Comparison of ENCODE assay signal across 8 cellular contexts in the genomic region with DNA sequence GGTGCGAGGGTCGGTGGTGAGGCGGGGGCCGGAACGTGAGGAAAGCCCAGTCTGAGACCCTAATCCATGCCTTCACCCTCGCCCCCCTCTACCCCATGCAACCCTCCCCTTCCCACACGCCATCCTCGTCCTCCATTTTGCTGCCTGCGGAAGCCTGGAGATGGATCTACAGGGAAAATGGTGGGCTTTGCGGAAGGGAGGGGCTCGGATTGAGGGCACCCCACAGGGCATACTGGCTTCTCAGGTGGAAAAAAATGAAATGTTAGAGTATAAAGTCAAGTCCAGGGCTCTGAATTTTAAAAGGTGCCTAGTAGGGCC. TPM values are rescaled to one million over a fixed set of nuclear protein-coding genes. Genes with fewer than 3 reads are reported as not detected.
DNase-seq lines count a peak whose midpoint lies in the region; TF ChIP-seq lines count a peak whose summit lies in the region.

No MANE protein-coding gene starts in this region.

- peak overlapping the region; percentile 84 to 90 (median 89) for H3K27ac ChIP-seq in esophagus squamous epithelium
- H3K27ac ChIP-seq in neutrophil: no peak overlapping the region

- no peak overlapping the region for H3K27ac Mint-ChIP-seq in activated CD4-positive, alpha-beta T cell treated with anti-CD3 and anti-CD28 coated beads, Interleukin-2, amount 10 ng/mL, durations not matched to agents 24 days and 14 days

- no peaks in the 10 kb centered on the region for H3K9me3 Mint-ChIP-seq in activated CD4-positive, alpha-beta T cell treated with anti-CD3 and anti-CD28 coated beads, Interleukin-2, amount 10 ng/mL, durations not matched to agents 24 days and 14 days

- no peak for DNase-seq in activated CD4-positive, alpha-beta T cell treated with anti-CD3 and anti-CD28 coated beads, Interleukin-2, amount 10 ng/mL, durations not matched to agents 24 days and 14 days
- DNase-seq in activated CD4-positive, alpha-beta T cell treated with anti-CD3 and anti-CD28 coated beads, Interleukin-2, amount 50 U/mL, for 1 hour: no peak
- DNase-seq in NCI-H748 (lab: John Stamatoyannopoulos, UW; ENCODE audit: unreplicated experiment) (peak; percentile 55), esophagus squamous epithelium (lab: John Stamatoyannopoulos, UW) (no peak), ecto neural progenitor cell (ENCODE audit: low spot score) (no peak), HPDE6-E6E7 (ENCODE audit: extremely low spot score) (no peak)
- DNase-seq in activated CD4-positive, alpha-beta T cell treated with anti-CD3 and anti-CD28 coated beads for 4 hours: no peak

- H3K27me3 ChIP-seq in esophagus squamous epithelium: no peaks in the 10 kb centered on the region
- H3K27me3 ChIP-seq in neutrophil: no peaks in the 10 kb centered on the region

- H3K36me3 ChIP-seq in esophagus squamous epithelium (no peaks in the 10 kb centered on the region), neutrophil (no peaks in the 10 kb centered on the region)

- H3K9me3 ChIP-seq in esophagus squamous epithelium: no peaks in the 10 kb centered on the region
- no peaks in the 10 kb centered on the region for H3K9me3 ChIP-seq in neutrophil

- intact Hi-C loops in activated CD4-positive, alpha-beta T cell treated with anti-CD3 and anti-CD28 coated beads, Interleukin-2, amount 10 ng/mL, durations not matched to agents 24 days and 14 days (cut with micrococcal nuclease): loop anchor here (2.0 to 10.0 kb wide), 2 partner anchors 39 to 99 kb away; partner anchors contain the start of genes BEX2 and TCEAL8
- intact Hi-C loops in esophagus squamous epithelium (cut with DNase I): no loop called here

- no peak for TF ChIP-seq CTCF in esophagus squamous epithelium (IDR thresholded peaks at IDR 0.05)
- TF ChIP-seq CTCF in neutrophil (IDR thresholded peaks at IDR 0.05): no peak

- peaks cover 5% of the 10 kb centered on the region for H3K4me1 Mint-ChIP-seq in activated CD4-positive, alpha-beta T cell treated with anti-CD3 and anti-CD28 coated beads, Interleukin-2, amount 10 ng/mL, durations not matched to agents 24 days and 14 days

- H3K4me3 ChIP-seq in esophagus squamous epithelium (peak overlapping the region; percentile 67 to 81 (median 75)), neutrophil (ENCODE audit: low read depth in 1 of 2, low read length in 1 of 2) (peak overlapping the region; percentile 25 to 62)

- peaks cover 4% of the 10 kb centered on the region for H3K36me3 Mint-ChIP-seq in activated CD4-positive, alpha-beta T cell treated with anti-CD3 and anti-CD28 coated beads, Interleukin-2, amount 10 ng/mL, durations not matched to agents 24 days and 14 days (ENCODE audit: low read depth)

- no peak for TF ChIP-seq POLR2A in esophagus squamous epithelium (IDR thresholded peaks at IDR 0.05)

- H3K27me3 Mint-ChIP-seq in activated CD4-positive, alpha-beta T cell treated with anti-CD3 and anti-CD28 coated beads, Interleukin-2, amount 10 ng/mL, durations not matched to agents 24 days and 14 days: peaks cover 9% of the 10 kb centered on the region

- no CpG with 5 or more reads among the region's 11 CpGs for WGBS in esophagus squamous epithelium, 2 donors

- peak overlapping the region; percentile 70 for H3K4me3 Mint-ChIP-seq in activated CD4-positive, alpha-beta T cell treated with anti-CD3 and anti-CD28 coated beads, Interleukin-2, amount 10 ng/mL, durations not matched to agents 24 days and 14 days

- H3K4me1 ChIP-seq in esophagus squamous epithelium (peaks cover 0 to 12% (median 0%) of the 10 kb centered on the region in 3 donors), neutrophil (ENCODE audit: control insufficient read depth in 1 of 2, insufficient read depth in 1 of 2, low read depth in 1 of 2, low read length in 1 of 2) (no peaks in the 10 kb centered on the region)

RNA-seq across cellular contexts. Expression of gene BEX4, which starts 0.8 kb away (rescaled TPM):
- 4.2 and 5.9 TPM in 2 replicates for total RNA-seq in activated CD4-positive, alpha-beta T cell treated with anti-CD3 and anti-CD28 coated beads, Interleukin-2, amount 10 ng/mL, durations not matched to agents 24 days and 14 days
- 10 to 100 TPM in 3 of 4 donors, 1 to 10 TPM in 1; 7.6 to 34.2 (median 26.6) TPM for total RNA-seq in esophagus squamous epithelium

RNA-seq across cellular contexts. Expression of gene TCEAL8, which starts 39.2 kb away (rescaled TPM):
- 22.1 and 23.5 TPM in 2 replicates for total RNA-seq in activated CD4-positive, alpha-beta T cell treated with anti-CD3 and anti-CD28 coated beads, Interleukin-2, amount 10 ng/mL, durations not matched to agents 24 days and 14 days
- 10 to 100 TPM; 18.7 to 58.4 (median 27.2) TPM for total RNA-seq in esophagus squamous epithelium
